Comparison of ENCODE assay signal across 8 cellular contexts in genomic region chr15:81323944-81324881, GRCh38.
DNase-seq lines count a peak whose midpoint lies in the region; ATAC-seq lines count a peak whose summit lies in the region.

Gene STARD5, minus strand, starts transcription at chr15:81324141. Its CDS starts 42 bp downstream, at chr15:81324099.

- H3K4me3 Mint-ChIP-seq in central memory CD8-positive, alpha-beta T cell: peak within 1 kb of the TSS; percentile 89

- H3K9me3 Mint-ChIP-seq in central memory CD8-positive, alpha-beta T cell: no peaks in the 10 kb centered on the region

- no peaks in the 10 kb centered on the region for H3K27me3 Mint-ChIP-seq in central memory CD8-positive, alpha-beta T cell

- DNase-seq in AG08396 (ENCODE audit: low spot score) (peak; percentile 97), NCI-H226 (peak; percentile 99), islet precursor cell (peak; percentile 99)
- peak; percentile 87 to 96 (median 92) for DNase-seq in activated CD4-positive, CD25-positive, alpha-beta regulatory T cell (lab: John Stamatoyannopoulos, UW)
- DNase-seq in central memory CD8-positive, alpha-beta T cell (ENCODE audit: low spot score in 2 of 2): peak; percentile 85 to 86
- peak; percentile 98 for DNase-seq in stimulated activated CD4-positive, alpha-beta T cell treated with anti-CD3 and anti-CD28 coated beads, Interleukin-12 subunit alpha, Interleukin-12 subunit beta, amount 100 ng/mL, for 4 hours

- ATAC-seq in GM19023 (IDR thresholded peaks at IDR 0.05; ENCODE audit: unreplicated experiment) (peak; percentile 100), HG03196 (IDR thresholded peaks at IDR 0.05; ENCODE audit: unreplicated experiment) (peak; percentile 100)
- ATAC-seq in central memory CD8-positive, alpha-beta T cell (replicated peaks; ENCODE audit: extremely low read depth, poor library complexity, severe bottlenecking): peak; percentile 97

- peak within 1 kb of the TSS; percentile 81 for H3K27ac Mint-ChIP-seq in central memory CD8-positive, alpha-beta T cell (ENCODE audit: low read depth)

- peaks cover 4% of the 10 kb centered on the region for H3K36me3 Mint-ChIP-seq in central memory CD8-positive, alpha-beta T cell (ENCODE audit: insufficient read depth)

- peaks cover 28% of the 10 kb centered on the region for H3K4me1 Mint-ChIP-seq in central memory CD8-positive, alpha-beta T cell

Comparison
In these comparisons a context has a peak if more than half of its experiments do, and no peak if none do; other contexts are left out.
1. Peak in every context shown above with its lines: DNase-seq and ATAC-seq.